Comparison of ENCODE assay signal across 22 cellular contexts in the genomic region with DNA sequence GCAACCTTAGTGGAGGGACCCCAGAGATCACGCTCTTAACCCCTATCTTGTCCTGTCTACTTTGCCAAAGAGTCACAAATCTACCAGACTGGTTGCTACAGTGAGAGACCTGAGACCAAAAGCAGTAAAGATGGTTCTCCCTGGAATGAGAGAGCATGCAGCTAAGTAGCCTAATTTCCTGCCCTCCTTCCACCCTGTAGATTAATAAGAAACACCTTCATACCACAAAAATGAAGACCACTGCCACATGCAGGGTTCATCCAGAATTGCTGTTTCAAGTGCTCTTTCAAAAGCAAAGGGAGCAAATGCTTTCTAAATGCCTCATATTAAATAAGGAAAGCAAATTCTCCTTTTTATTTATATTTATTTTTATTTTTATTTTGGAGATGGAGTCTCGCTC.
"Had no signal": no experiment of that assay in that cellular context is flagged by ENCODE, and none has a peak within 500 bp of the region (broad histone marks: within the 10 kb centered on the region; RNA-seq: fewer than 3 reads in every experiment).

No MANE protein-coding gene starts in this region.

- H3K36me3 ChIP-seq: colonic mucosa, heart left ventricle, spleen, stomach, thoracic aorta, transverse colon had no signal

- H3K36me3 Mint-ChIP-seq: natural killer cell had no signal

- DNase-seq: colonic mucosa; effector CD4-positive, alpha-beta T cell; foreskin melanocyte; heart left ventricle; hippocampal formation; kidney glomerular epithelial cell; mammary epithelial cell; mucosa of descending colon; natural killer cell; posterior cingulate gyrus; spleen; stimulated activated CD4-positive, alpha-beta T cell treated with anti-CD3 and anti-CD28 coated beads, Interleukin-15, amount 100 ng/mL, for 24 hours; stimulated activated CD4-positive, alpha-beta T cell treated with anti-CD3 and anti-CD28 coated beads, Interleukin-1b, Interleukin-23, amount 100 ng/mL, for 48 hours; stimulated activated CD4-positive, alpha-beta T cell treated with anti-CD3 and anti-CD28 coated beads, Interleukin-4, amount 100 ng/mL, for 24 hours; stimulated activated naive CD4-positive, alpha-beta T cell; stomach; substantia nigra; transverse colon had no signal

- ATAC-seq: heart left ventricle, left lobe of liver, mucosa of descending colon, natural killer cell, sciatic nerve had no signal

- H3K4me3 Mint-ChIP-seq: natural killer cell, neural crest cell had no signal

- H3K27ac Mint-ChIP-seq: natural killer cell had no signal

- H3K9me3 ChIP-seq: colonic mucosa, heart left ventricle, mucosa of descending colon, spleen, stomach, thoracic aorta, transverse colon had no signal

- H3K27ac ChIP-seq: colonic mucosa, heart left ventricle, spleen, stomach, thoracic aorta, transverse colon had no signal

- H3K4me3 ChIP-seq: colonic mucosa, heart left ventricle, mucosa of descending colon, spleen, stomach, thoracic aorta, transverse colon had no signal

- H3K4me1 Mint-ChIP-seq: natural killer cell, neural crest cell had no signal

- H3K9me3 Mint-ChIP-seq: natural killer cell, neural crest cell had no signal

- H3K27me3 ChIP-seq: colonic mucosa, heart left ventricle, spleen, stomach, transverse colon had no signal
